Comparison of ENCODE assay signal across 8 cellular contexts in genomic region chr1:179881642-179882252, GRCh38. TPM values are rescaled to one million over a fixed set of nuclear protein-coding genes. Genes with fewer than 3 reads are reported as not detected.
A peak's percentile ranks its signal among the peaks of the same experiment; 100 is the strongest.
DNase-seq lines count a peak whose midpoint lies in the region; ATAC-seq, FAIRE-seq and TF ChIP-seq lines count a peak whose summit lies in the region.

No MANE protein-coding gene starts in this region.

- DNase-seq in EH (ENCODE audit: low read depth), result peak; percentile 96
- peak; percentile 91 for DNase-seq in SK-N-DZ (ENCODE audit: low spot score)
- DNase-seq in epidermal melanocyte (ENCODE audit: insufficient read length, low spot score), result peak; percentile 79
- DNase-seq in mucosa of descending colon, result peak in 1 of 3 donors; percentile 83
- peak; percentile 79 for DNase-seq in urothelium cell line (ENCODE audit: low spot score)
- DNase-seq in HK-2 (ENCODE audit: unreplicated experiment), result no peak

- intact Hi-C loops in mucosa of descending colon (cut with DNase I, micrococcal nuclease), result no loop called here

- no peak for TF ChIP-seq CTCF in mucosa of descending colon (IDR thresholded peaks at IDR 0.05)

- H3K4me3 ChIP-seq in mucosa of descending colon, result peak overlapping the region; percentile 78

- FAIRE-seq in urothelium cell line (lab: Jason Lieb, UNC), result no peak

- peaks cover 5% of the 10 kb centered on the region for H3K36me3 ChIP-seq in mucosa of descending colon (ENCODE audit: low read depth)

- ATAC-seq in HG02870 (IDR thresholded peaks at IDR 0.05; ENCODE audit: unreplicated experiment), result peak; percentile 0
- ATAC-seq in mucosa of descending colon, result no peak
- no peak for ATAC-seq in GM18861 (IDR thresholded peaks at IDR 0.05; ENCODE audit: unreplicated experiment)

- no peaks in the 10 kb centered on the region for H3K9me3 ChIP-seq in mucosa of descending colon

- H3K4me1 ChIP-seq in mucosa of descending colon (ENCODE audit: low read depth), result peaks cover 21% of the 10 kb centered on the region

RNA-seq across cellular contexts. Expression of gene TOR1AIP1, which starts 0.3 kb away (rescaled TPM):
- polyA plus RNA-seq in SK-N-DZ (2014; cell fraction: cytosol; rRNA removed), result 18.4 and 20.2 TPM in 2 replicates
- polyA plus RNA-seq in SK-N-DZ (2014; cell fraction: nucleus; rRNA removed), result 5.4 and 8.4 TPM in 2 replicates
- total RNA-seq in mucosa of descending colon, result 10 to 100 TPM; 29.8 to 91.7 (median 30.7) TPM

RNA-seq across cellular contexts. Expression of gene TOR1AIP2, which starts 4.1 kb away (rescaled TPM):
- 25.1 and 26.4 TPM in 2 replicates for polyA plus RNA-seq in SK-N-DZ (2014; cell fraction: cytosol; rRNA removed)
- polyA plus RNA-seq in SK-N-DZ (2014; cell fraction: nucleus; rRNA removed), result 19.5 and 21.7 TPM in 2 replicates
- total RNA-seq in mucosa of descending colon, result 10 to 100 TPM; 72.9 to 79.2 (median 73.4) TPM
